In the genomic region with DNA sequence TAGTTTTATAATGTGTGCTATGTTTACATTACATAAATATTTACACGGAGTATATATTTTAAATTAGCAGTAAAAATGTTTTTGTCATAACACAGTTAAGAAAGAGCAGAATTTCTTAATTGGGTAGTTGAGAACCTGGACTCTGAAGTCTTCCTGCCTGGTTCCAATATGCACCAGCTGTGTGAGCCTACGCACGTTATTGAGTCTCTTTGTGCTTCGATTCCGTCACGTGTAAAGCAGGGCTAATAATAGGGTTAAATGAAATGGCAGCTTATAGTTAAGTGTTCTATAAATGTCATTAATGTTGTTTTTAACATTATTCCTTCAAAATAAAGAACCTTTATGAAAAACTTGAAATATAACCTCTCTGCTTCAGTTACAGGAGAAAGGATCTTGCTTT, we compare ENCODE assay signal across 10 cellular contexts. TPM values are rescaled to one million over a fixed set of nuclear protein-coding genes. Genes with fewer than 3 reads are reported as not detected.
DNase-seq lines count a peak whose midpoint lies in the region; ATAC-seq and TF ChIP-seq lines count a peak whose summit lies in the region.
"Had no signal": no experiment of that assay in that cellular context is flagged by ENCODE, and none has a peak within 500 bp of the region (broad histone marks: within the 10 kb centered on the region; RNA-seq: fewer than 3 reads in every experiment).

No MANE protein-coding gene starts in this region.

- H3K4me1 Mint-ChIP-seq in CD4-positive, alpha-beta memory T cell = peaks cover 17 to 36% (median 29%) of the 10 kb centered on the region in 4 donors
- H3K4me1 Mint-ChIP-seq in activated T-helper 2 cell treated with anti-CD3 and anti-CD28 coated beads, Interferon-gamma antibody, Interleukin-2, Interleukin-4, amounts not matched to agents 10 μg/mL and 5 μg/mL and 100 μg/mL, durations not matched to agents 14 hours and 24 hours and 36 hours (ENCODE audit: low read depth) = peaks cover 29% of the 10 kb centered on the region
- peaks cover 31 to 37% of the 10 kb centered on the region in 2 donors for H3K4me1 Mint-ChIP-seq in natural killer cell

- CTCF ChIA-PET in CD4-positive, alpha-beta memory T cell (lab: Charles Lee; ENCODE audit: partially characterized antibody) = interaction anchor here (1.0 to 1.5 kb wide), 2 partner anchors 99 to 245 kb away, joined by 3 to 5 read pairs; a partner anchor contains a TSS
- CTCF ChIA-PET in HCT116 (lab: Charles Lee) = no interaction called here

- peaks cover 3 to 9% of the 10 kb centered on the region in 2 donors for H3K27me3 Mint-ChIP-seq in CD4-positive, alpha-beta memory T cell
- peaks cover 32% of the 10 kb centered on the region for H3K27me3 Mint-ChIP-seq in activated T-helper 2 cell treated with anti-CD3 and anti-CD28 coated beads, Interferon-gamma antibody, Interleukin-2, Interleukin-4, amounts not matched to agents 10 μg/mL and 5 μg/mL and 100 μg/mL, durations not matched to agents 14 hours and 24 hours and 36 hours (ENCODE audit: low read depth)
- peaks cover 12 to 20% of the 10 kb centered on the region in 2 donors for H3K27me3 Mint-ChIP-seq in natural killer cell (ENCODE audit: low read depth in 2 of 2)

- ATAC-seq in HCT116 (no peak), natural killer cell (no peak), GM18907 (IDR thresholded peaks at IDR 0.05; ENCODE audit: unreplicated experiment) (no peak), HG02571 (IDR thresholded peaks at IDR 0.05; ENCODE audit: unreplicated experiment) (no peak)

- no peak for TF ChIP-seq RAD21 in HCT116 (IDR thresholded peaks at IDR 0.05; ENCODE audit: low read depth)

- no peaks in the 10 kb centered on the region for H3K36me3 ChIP-seq in CD4-positive, alpha-beta memory T cell (ENCODE audit: insufficient read depth, low read length)
- H3K36me3 ChIP-seq in HCT116 (ENCODE audit: control insufficient read depth in 1 of 2, insufficient read depth in 2 of 2, low read length in 2 of 2) = no peaks in the 10 kb centered on the region

- H3K27ac Mint-ChIP-seq in CD4-positive, alpha-beta memory T cell = peak overlapping the region in 2 of 7 donors; percentile 50 to 62
- H3K27ac Mint-ChIP-seq in activated T-helper 2 cell treated with anti-CD3 and anti-CD28 coated beads, Interferon-gamma antibody, Interleukin-2, Interleukin-4, amounts not matched to agents 10 μg/mL and 5 μg/mL and 100 μg/mL, durations not matched to agents 14 hours and 24 hours and 36 hours = no peak overlapping the region
- peak overlapping the region in 1 of 2 donors; percentile 92 for H3K27ac Mint-ChIP-seq in natural killer cell

- no peaks in the 10 kb centered on the region for H3K9me3 ChIP-seq in CD4-positive, alpha-beta memory T cell (ENCODE audit: control insufficient read depth in 1 of 2, low read length in 2 of 2)
- H3K9me3 ChIP-seq in HCT116 (ENCODE audit: control insufficient read depth in 1 of 2, insufficient read depth in 1 of 2, low read depth in 1 of 2, low read length in 2 of 2) = no peaks in the 10 kb centered on the region

- no peak for TF ChIP-seq POLR2A in HCT116 (IDR thresholded peaks at IDR 0.05; ENCODE audit: borderline replicate concordance, extremely low read depth, insufficient read depth, insufficient read length)

- TF ChIP-seq CTCF in HCT116 (IDR thresholded peaks at IDR 0.05 in 2 of 3, conservative IDR thresholded peaks at IDR 0.05 in 1 of 3; ENCODE audit: borderline replicate concordance in 1 of 3, insufficient read depth in 1 of 3, low read depth in 2 of 3, low read length in 2 of 3) = no peak
- no peak for TF ChIP-seq CTCF in natural killer cell (IDR thresholded peaks at IDR 0.05)

- H3K9me2 ChIP-seq in HCT116 (ENCODE audit: insufficient read depth) = no peaks in the 10 kb centered on the region

- RAD21 ChIA-PET in HCT116 (lab: Charles Lee; ENCODE audit: low non-redundant PET in 1 of 2, low total read pairs in 2 of 2, uncharacterized antibody in 2 of 2, unreplicated experiment in 2 of 2) = no interaction called here

- H2AFZ ChIP-seq in HCT116 (ENCODE audit: low read depth, low read length, poor library complexity, severe bottlenecking) = peak overlapping the region; percentile 86

- no peaks in the 10 kb centered on the region for H3K79me2 ChIP-seq in HCT116 (ENCODE audit: insufficient read depth, low read length)

- BruUV-seq in HCT116 (replicated peaks; lab: Mats Ljungman, UMichigan) = no TSS peak

- no peak overlapping the region for H3K9ac ChIP-seq in HCT116 (ENCODE audit: low read length)

- peak overlapping the region; percentile 31 to 95 (median 70) for H3K4me3 Mint-ChIP-seq in CD4-positive, alpha-beta memory T cell
- H3K4me3 Mint-ChIP-seq in activated T-helper 2 cell treated with anti-CD3 and anti-CD28 coated beads, Interferon-gamma antibody, Interleukin-2, Interleukin-4, amounts not matched to agents 10 μg/mL and 5 μg/mL and 100 μg/mL, durations not matched to agents 14 hours and 24 hours and 36 hours (ENCODE audit: low read depth) = peak overlapping the region; percentile 65
- peak overlapping the region; percentile 75 for H3K4me3 Mint-ChIP-seq in natural killer cell

- intact Hi-C loops in CD4-positive, alpha-beta memory T cell (cut with micrococcal nuclease) = loop anchor here (1.0 to 5.0 kb wide), 2 partner anchors 98 to 271 kb away; a partner anchor contains a TSS
- intact Hi-C loops in HCT116 (cut with micrococcal nuclease) (no loop called here), natural killer cell (cut with micrococcal nuclease) (loop anchor here (2.0 to 10.0 kb wide), 2 partner anchors 196 to 406 kb away; a partner anchor contains a TSS)
- intact Hi-C loops in activated T-helper 2 cell treated with anti-CD3 and anti-CD28 coated beads, Interferon-gamma antibody, Interleukin-2, Interleukin-4, amounts not matched to agents 10 μg/mL and 5 μg/mL and 100 μg/mL, durations not matched to agents 14 hours and 24 hours and 36 hours (cut with micrococcal nuclease) = loop anchor here (1.0 to 10.0 kb wide), 6 partner anchors 96 to 1306 kb away; a partner anchor contains a TSS

- POLR2A ChIA-PET in CD4-positive, alpha-beta memory T cell (lab: Charles Lee; ENCODE audit: partially characterized antibody) = interaction anchor here (1.3 to 2.7 kb wide), 5 partner anchors 11 to 371 kb away, joined by 4 to 15 read pairs (median 9); a partner anchor contains a TSS
- POLR2A ChIA-PET in HCT116 (lab: Charles Lee) = no interaction called here

- no peak overlapping the region for H3K27ac ChIP-seq in CD4-positive, alpha-beta memory T cell (ENCODE audit: low read depth, low read length)
- H3K27ac ChIP-seq in HCT116 (ENCODE audit: low read depth, low read length) = no peak overlapping the region

- peaks cover 21% of the 10 kb centered on the region for H3K4me1 ChIP-seq in CD4-positive, alpha-beta memory T cell (ENCODE audit: insufficient read depth, low read length)
- H3K4me1 ChIP-seq in HCT116 (ENCODE audit: control insufficient read depth in 1 of 2, insufficient read depth in 2 of 2, low read length in 2 of 2) = peaks cover 4 to 27% of the 10 kb centered on the region in 2 experiments; a peak in 3 of 4 replicates

- no peak overlapping the region for H3K4me3 ChIP-seq in CD4-positive, alpha-beta memory T cell (ENCODE audit: low read length in 2 of 2)
- no peak overlapping the region; a peak in 1 of 4 replicates for H3K4me3 ChIP-seq in HCT116 (replicated peaks in 1 of 2; ENCODE audit: low read depth in 1 of 2, low read length in 2 of 2)

- H3K4me2 ChIP-seq in HCT116 (ENCODE audit: low read length) = peak overlapping the region; percentile 84; the same call in 1 of the 2 replicates

- no peaks in the 10 kb centered on the region for H4K20me1 ChIP-seq in HCT116 (ENCODE audit: insufficient read depth)

- H3K36me3 Mint-ChIP-seq in CD4-positive, alpha-beta memory T cell = peaks cover 0 to 9% of the 10 kb centered on the region in 2 donors
- no peaks in the 10 kb centered on the region for H3K36me3 Mint-ChIP-seq in activated T-helper 2 cell treated with anti-CD3 and anti-CD28 coated beads, Interferon-gamma antibody, Interleukin-2, Interleukin-4, amounts not matched to agents 10 μg/mL and 5 μg/mL and 100 μg/mL, durations not matched to agents 14 hours and 24 hours and 36 hours (ENCODE audit: low read depth)
- H3K36me3 Mint-ChIP-seq in natural killer cell = no peaks in the 10 kb centered on the region

- no peak for DNase-seq in CD4-positive, alpha-beta memory T cell
- no peak for DNase-seq in HCT116 (ENCODE audit: low read depth, low spot score)
- DNase-seq in activated T-helper 2 cell treated with anti-CD3 and anti-CD28 coated beads, Interferon-gamma antibody, Interleukin-2, Interleukin-4, amounts not matched to agents 10 μg/mL and 5 μg/mL and 100 μg/mL, durations not matched to agents 14 hours and 24 hours and 36 hours (ENCODE audit: low spot score) = no peak
- no peak for DNase-seq in natural killer cell
- no peak for DNase-seq in medulla oblongata (ENCODE audit: extremely low spot score)
- no peak for DNase-seq in putamen (ENCODE audit: low spot score)
- DNase-seq: activated effector memory CD4-positive, alpha-beta T cell treated with Interleukin-2 at 50 U/mL for 16 hours; RPMI8226 had no signal

- no peaks in the 10 kb centered on the region for H3K27me3 ChIP-seq in CD4-positive, alpha-beta memory T cell (ENCODE audit: insufficient read depth, low read length)
- H3K27me3 ChIP-seq in HCT116 (ENCODE audit: insufficient read depth, low read length) = no peaks in the 10 kb centered on the region

- peaks cover 0 to 3% (median 0%) of the 10 kb centered on the region in 8 donors for H3K9me3 Mint-ChIP-seq in CD4-positive, alpha-beta memory T cell
- no peaks in the 10 kb centered on the region for H3K9me3 Mint-ChIP-seq in activated T-helper 2 cell treated with anti-CD3 and anti-CD28 coated beads, Interferon-gamma antibody, Interleukin-2, Interleukin-4, amounts not matched to agents 10 μg/mL and 5 μg/mL and 100 μg/mL, durations not matched to agents 14 hours and 24 hours and 36 hours
- H3K9me3 Mint-ChIP-seq in natural killer cell = no peaks in the 10 kb centered on the region

TF ChIP-seq in HCT116, 20 proteins besides CTCF, POLR2A, EP300 and RAD21 (continues in another document):
- TF ChIP-seq POLR2AphosphoS5 (IDR thresholded peaks at IDR 0.05; ENCODE audit: low read depth, low read length) (no peak), YY1 (IDR thresholded peaks at IDR 0.05; ENCODE audit: extremely low read depth, insufficient replicate concordance, low read depth, low read length) (no peak), SP1 (IDR thresholded peaks at IDR 0.05; ENCODE audit: low read depth) (no peak)
- TF ChIP-seq, protein P1, sequence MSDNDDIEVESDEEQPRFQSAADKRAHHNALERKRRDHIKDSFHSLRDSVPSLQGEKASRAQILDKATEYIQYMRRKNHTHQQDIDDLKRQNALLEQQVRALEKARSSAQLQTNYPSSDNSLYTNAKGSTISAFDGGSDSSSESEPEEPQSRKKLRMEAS (IDR thresholded peaks at IDR 0.05) = no peak

RNA-seq across cellular contexts. Expression of a gene that starts 1.2 kb away (rescaled TPM):
- 10 to 100 TPM; 18.7 to 19.1 TPM for total RNA-seq in CD4-positive, alpha-beta memory T cell
- 1 to 10 TPM in 1 of 2 donors, under 1 TPM in 1; 0.53 to 8.9 TPM for polyA plus RNA-seq in CD4-positive, alpha-beta memory T cell
- total RNA-seq in HCT116 (2021; ENCODE audit: unreplicated experiment) (27.2 TPM), natural killer cell (10 to 100 TPM; 20.4 to 39.0 (median 26.4) TPM)
- polyA plus RNA-seq in HCT116 (2012) = 7.7 and 10.0 TPM in 2 replicates
- total RNA-seq in activated T-helper 2 cell treated with anti-CD3 and anti-CD28 coated beads, Interferon-gamma antibody, Interleukin-2, Interleukin-4, amounts not matched to agents 10 μg/mL and 5 μg/mL and 100 μg/mL, durations not matched to agents 14 hours and 24 hours and 36 hours = 19.0 and 19.8 TPM in 2 replicates
